Comparison of ENCODE assay signal across 9 cellular contexts in the genomic region with DNA sequence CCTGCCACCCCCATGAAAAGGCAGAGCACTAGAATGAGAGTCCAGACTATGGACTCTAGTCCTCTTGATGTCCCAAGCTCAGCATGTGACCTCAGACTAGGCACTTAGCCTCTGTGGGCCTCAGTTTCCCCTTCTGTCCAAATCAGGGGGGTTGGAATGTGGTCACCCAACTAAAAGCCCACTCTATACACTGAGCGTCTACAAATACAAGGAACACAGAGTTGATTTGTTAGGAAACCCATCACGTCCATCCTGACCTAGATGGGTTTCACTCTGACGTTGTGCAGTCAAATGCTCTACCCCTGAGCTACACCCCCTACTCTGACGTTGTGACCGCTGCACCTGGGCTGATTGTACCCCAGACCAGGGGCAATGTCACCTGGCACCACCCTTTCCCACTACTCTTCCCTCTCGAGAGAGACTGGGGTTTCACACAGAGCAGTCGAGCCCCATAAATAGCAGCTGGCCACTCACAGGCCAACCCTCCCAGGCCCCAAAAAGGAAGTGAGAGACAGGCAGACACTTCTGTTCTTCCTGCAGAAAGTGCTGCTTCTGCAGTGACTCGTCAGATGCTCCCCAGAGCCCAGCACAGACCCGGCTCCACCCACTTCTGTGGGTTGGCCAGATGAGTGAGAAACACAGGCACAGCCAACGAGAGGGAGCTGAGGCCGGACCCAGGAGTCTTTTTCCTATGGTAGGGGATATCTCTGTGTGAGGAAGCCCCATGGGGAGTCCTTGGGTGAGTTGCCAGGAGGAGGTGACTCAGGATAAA. TPM values are rescaled to one million over a fixed set of nuclear protein-coding genes. Genes with fewer than 3 reads are reported as not detected.
DNase-seq lines count a peak whose midpoint lies in the region; ATAC-seq and TF ChIP-seq lines count a peak whose summit lies in the region.
"Had no signal": no experiment of that assay in that cellular context is flagged by ENCODE, and none has a peak within 500 bp of the region (broad histone marks: within the 10 kb centered on the region; RNA-seq: fewer than 3 reads in every experiment).

No MANE protein-coding gene starts in this region.

- H3K9me3 ChIP-seq in IMR-90 (ENCODE audit: control insufficient read depth, insufficient read depth, low read length) = no peaks in the 10 kb centered on the region

- no peak overlapping the region for H3K56ac ChIP-seq in IMR-90 (ENCODE audit: extremely low read depth, insufficient read depth, low read length)

- no peak overlapping the region for H3K4me3 ChIP-seq in IMR-90 (ENCODE audit: insufficient read depth, low read depth, low read length)

- H3K4me1 Mint-ChIP-seq in stimulated activated naive CD8-positive, alpha-beta T cell treated with anti-CD3 and anti-CD28 coated beads, Interleukin-15, amount 100 ng/mL, for 72 hours = peaks cover 38% of the 10 kb centered on the region

- 0 out of 2 replicates have a peak overlapping the region, but pooled peaks have one; percentile 55 for H3K14ac ChIP-seq in IMR-90 (replicated peaks; ENCODE audit: low read depth, low read length)

- DNase-seq in GDM1 (lab: John Stamatoyannopoulos, UW) = peak; percentile 76
- DNase-seq in IMR-90 = peak; percentile 75
- DNase-seq in activated CD4-positive, CD25-positive, alpha-beta regulatory T cell (lab: John Stamatoyannopoulos, UW) = peak in 3 of 4 experiments; percentile 26 to 35 (median 31)
- peak; percentile 26 for DNase-seq in dedifferentiated amniotic fluid mesenchymal stem cell (ENCODE audit: extremely low spot score)
- DNase-seq in midbrain (lab: John Stamatoyannopoulos, UW) = peak; percentile 55
- DNase-seq in stimulated activated naive CD8-positive, alpha-beta T cell treated with anti-CD3 and anti-CD28 coated beads, Interleukin-15, amount 100 ng/mL, for 72 hours = peak in 1 of 2 donors; percentile 57
- DNase-seq in NCI-H2196 (lab: John Stamatoyannopoulos, UW; ENCODE audit: unreplicated experiment) = no peak

- no peak overlapping the region for H3K9ac ChIP-seq in IMR-90 (ENCODE audit: low read depth, low read length)

- dilution Hi-C loops in IMR-90 (cut with HindIII; ENCODE audit: low sequenced_read_pairs, unreplicated experiment) = no loop called here

- 0 out of 2 replicates have a peak, but pooled peaks cover under 1% of the 10 kb centered on the region for H3K27me3 ChIP-seq in IMR-90 (ENCODE audit: control insufficient read depth, insufficient read depth, low read length)

- 0 out of 2 replicates have a peak overlapping the region, but pooled peaks have one; percentile 5 for H3K18ac ChIP-seq in IMR-90 (ENCODE audit: low read depth, low read length)

- no peaks in the 10 kb centered on the region for H3K9me3 Mint-ChIP-seq in stimulated activated naive CD8-positive, alpha-beta T cell treated with anti-CD3 and anti-CD28 coated beads, Interleukin-15, amount 100 ng/mL, for 72 hours

- 67% methylated on average over 5 of the region's 11 CpGs; no CpG with 5 or more reads in 1 of the 2 experiments for WGBS in IMR-90 (ENCODE audit: extremely low coverage in 2 of 2, insufficient read length in 1 of 2), 2 experiments

- ATAC-seq in GM21576 (IDR thresholded peaks at IDR 0.05; ENCODE audit: unreplicated experiment) (peak; percentile 62), IMR-90 (ENCODE audit: low read depth) (peak; percentile 87)
- ATAC-seq in stimulated activated naive CD8-positive, alpha-beta T cell treated with anti-CD3 and anti-CD28 coated beads, Interleukin-15, amount 100 ng/mL, for 72 hours = peak; percentile 82

- TF ChIP-seq CTCF in IMR-90 (conservative IDR thresholded peaks at IDR 0.05; ENCODE audit: low read depth, low read length) = no peak

- in situ Hi-C loops in IMR-90 (cut with MboI; ENCODE audit: low sequenced_read_pairs) = no loop called here

- H3K4me2 ChIP-seq in IMR-90 (ENCODE audit: low read depth, low read length) = no peak overlapping the region

- H2BK5ac ChIP-seq in IMR-90 (ENCODE audit: low read depth, low read length, poor library complexity, severe bottlenecking) = peak overlapping the region; percentile 3

- H2AFZ ChIP-seq in IMR-90 (replicated peaks; ENCODE audit: low read length, poor library complexity) = peak overlapping the region; percentile 80

- H3K27ac Mint-ChIP-seq in stimulated activated naive CD8-positive, alpha-beta T cell treated with anti-CD3 and anti-CD28 coated beads, Interleukin-15, amount 100 ng/mL, for 72 hours = no peak overlapping the region
- H3K27ac Mint-ChIP-seq: activated naive CD8-positive, alpha-beta T cell had no signal

- H4K20me1 ChIP-seq in IMR-90 (ENCODE audit: insufficient read depth, low read length) = peaks cover 3% of the 10 kb centered on the region; the same call in 1 of the 2 replicates

- CTCF ChIA-PET in IMR-90 (lab: Yijun Ruan, JAX) = interaction anchor here (0.6 kb wide), 1 partner anchor 73 kb away, joined by 5 read pairs; no protein-coding TSS in a partner anchor

- no peaks in the 10 kb centered on the region for H3K27me3 Mint-ChIP-seq in stimulated activated naive CD8-positive, alpha-beta T cell treated with anti-CD3 and anti-CD28 coated beads, Interleukin-15, amount 100 ng/mL, for 72 hours
- H3K27me3 Mint-ChIP-seq: activated naive CD8-positive, alpha-beta T cell had no signal

- no TSS peak for BruUV-seq in IMR-90 (replicated peaks; lab: Mats Ljungman, UMichigan)

- H2AK9ac ChIP-seq in IMR-90 (replicated peaks; ENCODE audit: low read depth, low read length, poor library complexity) = no peak overlapping the region

- peaks cover 10% of the 10 kb centered on the region for H3K4me1 ChIP-seq in IMR-90 (ENCODE audit: control insufficient read depth, insufficient read depth, low read length)

- intact Hi-C loops in IMR-90 (cut with micrococcal nuclease) = loop anchor here (10.0 kb wide), 1 partner anchor 403 kb away; no protein-coding TSS in a partner anchor

- H3K23ac ChIP-seq in IMR-90 (ENCODE audit: low read depth, low read length) = no peak overlapping the region

- TF ChIP-seq RAD21 in IMR-90 (IDR thresholded peaks at IDR 0.05; ENCODE audit: low read length) = no peak

- POLR2A ChIA-PET in IMR-90 (lab: Charles Lee; ENCODE audit: unreplicated experiment) = no interaction called here

- H3K36me3 ChIP-seq in IMR-90 (ENCODE audit: control insufficient read depth, insufficient read depth, low read length) = no peaks in the 10 kb centered on the region

- peak overlapping the region; percentile 41 to 76 for H4K8ac ChIP-seq in IMR-90 (ENCODE audit: low read depth in 2 of 2, low read length in 2 of 2)

- no peak for TF ChIP-seq POLR2A in IMR-90 (IDR thresholded peaks at IDR 0.05; ENCODE audit: low read depth, low read length)

- H4K91ac ChIP-seq in IMR-90 (ENCODE audit: insufficient read depth, low read depth, low read length) = no peak overlapping the region

- no peak overlapping the region for H3K27ac ChIP-seq in IMR-90 (ENCODE audit: insufficient read depth, low read length)

- no peaks in the 10 kb centered on the region for H3K79me1 ChIP-seq in IMR-90 (ENCODE audit: low read depth in 1 of 2, low read length in 2 of 2)

- no peak overlapping the region for H2BK120ac ChIP-seq in IMR-90 (ENCODE audit: low read depth, low read length)

- H2BK20ac ChIP-seq in IMR-90 (ENCODE audit: low read depth, low read length) = peak overlapping the region; percentile 20; the same call in 1 of the 2 replicates

- H2BK15ac ChIP-seq in IMR-90 (ENCODE audit: low read depth, low read length) = no peak overlapping the region

- peak overlapping the region; percentile 3 to 51 for H3K4me3 Mint-ChIP-seq in stimulated activated naive CD8-positive, alpha-beta T cell treated with anti-CD3 and anti-CD28 coated beads, Interleukin-15, amount 100 ng/mL, for 72 hours
- H3K4me3 Mint-ChIP-seq: activated naive CD8-positive, alpha-beta T cell had no signal

- H2AK5ac ChIP-seq in IMR-90 (ENCODE audit: low read depth, low read length) = peak overlapping the region; percentile 47

- H3K9me1 ChIP-seq in IMR-90 (ENCODE audit: insufficient read depth, low read length) = peaks cover 19% of the 10 kb centered on the region

- H4K5ac ChIP-seq in IMR-90 (ENCODE audit: low read depth, low read length) = peak overlapping the region; percentile 9

- no peak overlapping the region for H3K4ac ChIP-seq in IMR-90 (ENCODE audit: low read depth, low read length)

TF ChIP-seq in IMR-90, 13 proteins besides CTCF, POLR2A, EP300 and RAD21:
- TF ChIP-seq BHLHE40 (IDR thresholded peaks at IDR 0.05; ENCODE audit: low read depth, low read length) = no peak
- TF ChIP-seq CHD1 (IDR thresholded peaks at IDR 0.05; ENCODE audit: low read depth, low read length) = no peak
- no peak for TF ChIP-seq SMC3 (IDR thresholded peaks at IDR 0.05; ENCODE audit: low read depth, low read length)
- TF ChIP-seq CEBPB (IDR thresholded peaks at IDR 0.05; ENCODE audit: low read depth, low read length) = no peak

RNA-seq across cellular contexts. Expression of gene TNFRSF13B, which starts 16.1 kb away (rescaled TPM):
- not detected in 2 replicates for total RNA-seq in IMR-90 (2012; rRNA removed)
- polyA plus RNA-seq in IMR-90 (2012; rRNA removed) = not detected in 2 replicates
- not detected in 2 replicates for polyA plus RNA-seq in IMR-90 (2012; cell fraction: cytosol; rRNA removed)
- polyA plus RNA-seq in IMR-90 (2012; cell fraction: nucleus; rRNA removed; ENCODE audit: low replicate concordance) = not detected in 2 replicates

RNA-seq across cellular contexts. Expression of gene MPRIP, which starts 54.2 kb away (rescaled TPM):
- 111 and 113 TPM in 2 replicates for total RNA-seq in IMR-90 (2012; rRNA removed)
- 147 and 149 TPM in 2 replicates for polyA plus RNA-seq in IMR-90 (2012; rRNA removed)
- polyA plus RNA-seq in IMR-90 (2012; cell fraction: cytosol; rRNA removed) = 125 and 140 TPM in 2 replicates
- polyA plus RNA-seq in IMR-90 (2012; cell fraction: nucleus; rRNA removed; ENCODE audit: low replicate concordance) = 139 TPM in 2 replicates
